In the genomic region with DNA sequence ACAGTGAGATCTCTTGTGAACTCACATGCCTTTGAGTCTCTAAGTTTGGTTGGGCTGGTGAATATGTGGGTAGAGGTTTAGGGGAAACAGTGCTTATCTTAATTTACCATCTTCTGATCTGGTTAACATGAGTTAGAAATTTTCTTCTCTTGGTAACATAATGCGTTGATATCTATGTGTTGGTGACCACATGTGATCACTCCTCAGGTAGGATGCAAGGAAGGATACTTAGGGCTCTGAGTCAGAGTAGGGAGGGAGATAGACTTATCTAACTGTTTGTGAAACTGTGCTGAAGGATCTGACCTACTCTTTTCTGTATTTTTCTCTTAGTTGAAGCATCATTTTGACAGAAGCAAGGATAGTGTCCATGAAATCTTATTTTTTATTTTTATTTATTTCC, we compare ENCODE assay signal across 28 cellular contexts. TPM values are rescaled to one million over a fixed set of nuclear protein-coding genes. Genes with fewer than 3 reads are reported as not detected.
"Had no signal": no experiment of that assay in that cellular context is flagged by ENCODE, and none has a peak within 500 bp of the region (broad histone marks: within the 10 kb centered on the region; RNA-seq: fewer than 3 reads in every experiment).

No MANE protein-coding gene starts in this region.

- H3K27ac ChIP-seq: brain microvascular endothelial cell, SJCRH30, SK-N-MC had no signal

- H3K9me3 Mint-ChIP-seq: activated CD4-positive, alpha-beta T cell treated with anti-CD3 and anti-CD28 coated beads, Interleukin-2, amount 10 ng/mL, durations not matched to agents 7 days and 5 days; activated naive CD4-positive, alpha-beta T cell treated with anti-CD3 and anti-CD28 coated beads, Interleukin-2, amount 50 U/mL, for 24 hours; activated T-cell treated with anti-CD3 and anti-CD28 coated beads, Interleukin-2, amount 50 U/mL, for 4 hours had no signal

- H3K27ac Mint-ChIP-seq: activated CD4-positive, alpha-beta T cell treated with anti-CD3 and anti-CD28 coated beads, Interleukin-2, amount 10 ng/mL, durations not matched to agents 7 days and 5 days; activated naive CD4-positive, alpha-beta T cell treated with anti-CD3 and anti-CD28 coated beads, Interleukin-2, amount 50 U/mL, for 24 hours had no signal

- ATAC-seq: K562, Panc1 had no signal

- H3K4me3 Mint-ChIP-seq: activated CD4-positive, alpha-beta T cell treated with anti-CD3 and anti-CD28 coated beads, Interleukin-2, amount 10 ng/mL, durations not matched to agents 7 days and 5 days; activated naive CD4-positive, alpha-beta T cell treated with anti-CD3 and anti-CD28 coated beads, Interleukin-2, amount 50 U/mL, for 24 hours; activated T-cell treated with anti-CD3 and anti-CD28 coated beads, Interleukin-2, amount 50 U/mL, for 4 hours had no signal

- H3K4me1 ChIP-seq: SJCRH30 had no signal

- H3K36me3 ChIP-seq: brain microvascular endothelial cell had no signal

- H3K4me3 ChIP-seq: K562, SJCRH30, SK-N-MC had no signal

- H3K27me3 ChIP-seq: brain microvascular endothelial cell, SJCRH30 had no signal

- H3K4me1 Mint-ChIP-seq: activated naive CD4-positive, alpha-beta T cell treated with anti-CD3 and anti-CD28 coated beads, Interleukin-2, amount 50 U/mL, for 24 hours had no signal

- DNase-seq: activated CD4-positive, alpha-beta T cell treated with anti-CD3 and anti-CD28 coated beads, Interleukin-2, amount 10 ng/mL, durations not matched to agents 7 days and 5 days; activated CD4-positive, alpha-beta T cell treated with anti-CD3 and anti-CD28 coated beads, Interleukin-2, amount 50 U/mL, for 48 hours; activated effector memory CD4-positive, alpha-beta T cell treated with anti-CD3 and anti-CD28 coated beads, Interleukin-2, amount 50 U/mL, for 16 hours; activated naive CD4-positive, alpha-beta T cell treated with Interleukin-2 at 50 U/mL for 16 hours; activated T-cell treated with anti-CD3 and anti-CD28 coated beads, Interleukin-2, amount 50 U/mL, for 4 hours; amniotic stem cell; aorta; brain microvascular endothelial cell; central memory CD4-positive, alpha-beta T cell; NCI-H1105; NCI-H1417 treated with DMSO at 0.1 percent for 48 hours; NCI-H1930; NCI-H2081 treated with DMSO at 0.1 percent for 48 hours; NCI-H345; NCI-H524 treated with DMSO at 0.1 percent for 48 hours; SHP77; SJCRH30 had no signal

- H3K9me3 ChIP-seq: SJCRH30 had no signal

- H3K27me3 Mint-ChIP-seq: activated CD4-positive, alpha-beta T cell treated with anti-CD3 and anti-CD28 coated beads, Interleukin-2, amount 10 ng/mL, durations not matched to agents 7 days and 5 days; activated naive CD4-positive, alpha-beta T cell treated with anti-CD3 and anti-CD28 coated beads, Interleukin-2, amount 50 U/mL, for 24 hours had no signal

RNA-seq across cellular contexts. Expression of a gene that starts 36.1 kb away (rescaled TPM):
- total RNA-seq: activated CD4-positive, alpha-beta T cell treated with anti-CD3 and anti-CD28 coated beads, Interleukin-2, amount 10 ng/mL, durations not matched to agents 7 days and 5 days; activated CD8-positive, alpha-beta memory T cell treated with anti-CD3 and anti-CD28 coated beads for 36 hours; activated T-cell treated with anti-CD3 and anti-CD28 coated beads, Interleukin-2, amount 50 U/mL, for 4 hours; aorta; chondrocyte; K562; MCF 10A; NCI-H460; RPMI7951; T-helper 1 cell treated with Interleukin-12 subunit alpha and Interleukin-12 subunit beta and Interleukin-4 antibody, amounts not matched to agents 30 ng/mL and 1 ng/mL, for 36 hours; T-helper 2 cell treated with Interferon-gamma antibody and Interleukin-4, amounts not matched to agents 100 ng/mL and 5 ng/mL, for 36 hours had no signal
- polyA plus RNA-seq: aorta, K562 had no signal
